8 cellular contexts compared by ENCODE assay signal in the genomic region with DNA sequence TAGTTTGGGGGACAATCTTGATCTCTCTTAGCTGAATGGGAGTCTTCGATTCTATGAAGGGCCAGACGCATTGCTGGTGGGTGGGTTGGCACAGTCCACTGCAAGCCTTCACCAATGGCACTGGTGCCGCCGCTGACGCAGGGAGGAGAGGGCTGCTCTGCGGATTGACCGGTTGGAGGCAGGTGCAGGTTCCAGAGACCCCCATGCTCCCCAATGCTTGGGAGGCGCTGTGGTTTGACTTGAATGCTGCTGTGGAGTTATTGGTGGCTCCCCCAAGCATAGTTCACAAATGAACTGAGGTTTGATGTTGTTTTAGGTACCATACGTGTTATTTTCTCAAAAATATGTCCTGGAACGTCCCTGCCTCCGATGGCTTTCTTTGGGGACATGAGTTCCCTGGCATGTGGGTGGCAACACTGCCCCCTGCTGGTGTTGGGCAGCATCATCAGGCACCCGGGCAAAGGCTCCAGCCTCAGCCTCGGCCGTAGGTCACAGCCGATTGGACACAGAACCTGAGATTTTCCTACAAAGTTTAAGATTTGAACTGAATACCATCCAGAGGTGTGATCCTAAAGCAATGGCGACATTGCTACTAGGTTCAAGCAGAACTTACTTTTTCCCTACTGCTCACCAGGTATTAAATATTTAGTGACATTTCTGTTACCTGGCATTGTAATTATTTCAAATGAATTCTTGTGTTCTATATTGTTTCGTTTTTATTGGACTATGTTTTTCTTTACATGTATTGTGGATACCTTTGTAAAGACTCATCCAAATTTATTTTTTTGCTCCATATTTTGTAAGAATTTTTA.
DNase-seq lines count a peak whose midpoint lies in the region; ATAC-seq and TF ChIP-seq lines count a peak whose summit lies in the region.

No MANE protein-coding gene starts in this region.

- peak; percentile 84 for ATAC-seq in HG02852 (IDR thresholded peaks at IDR 0.05; ENCODE audit: unreplicated experiment)

- DNase-seq in 8988T (peak; percentile 91), NCI-H1694 treated with DMSO at 0.1 percent for 48 hours (lab: John Stamatoyannopoulos, UW) (peak; percentile 57), kidney tubule cell (ENCODE audit: low spot score) (peak; percentile 74)
- DNase-seq in activated CD4-positive, CD25-positive, alpha-beta regulatory T cell treated with anti-CD3 and anti-CD28 coated beads, Interleukin-2, amount 50 U/mL, for 72 hours, result peak; percentile 80
- peak; percentile 62 for DNase-seq in central memory CD4-positive, alpha-beta T cell
- DNase-seq in stimulated activated CD4-positive, alpha-beta T cell treated with anti-CD3 and anti-CD28 coated beads, Interleukin-2, amount 100 ng/mL, for 4 hours (ENCODE audit: low read depth), result peak; percentile 63

- peak; percentile 93 for TF ChIP-seq CTCF in GM12874 (IDR thresholded peaks at IDR 0.05; ENCODE audit: insufficient read depth, low read depth, low read length)

Comparison
In these comparisons a context has a peak if more than half of its experiments do, and no peak if none do; other contexts are left out.
1. Peak in every context shown above with its lines: DNase-seq and ATAC-seq.